In the genomic region with DNA sequence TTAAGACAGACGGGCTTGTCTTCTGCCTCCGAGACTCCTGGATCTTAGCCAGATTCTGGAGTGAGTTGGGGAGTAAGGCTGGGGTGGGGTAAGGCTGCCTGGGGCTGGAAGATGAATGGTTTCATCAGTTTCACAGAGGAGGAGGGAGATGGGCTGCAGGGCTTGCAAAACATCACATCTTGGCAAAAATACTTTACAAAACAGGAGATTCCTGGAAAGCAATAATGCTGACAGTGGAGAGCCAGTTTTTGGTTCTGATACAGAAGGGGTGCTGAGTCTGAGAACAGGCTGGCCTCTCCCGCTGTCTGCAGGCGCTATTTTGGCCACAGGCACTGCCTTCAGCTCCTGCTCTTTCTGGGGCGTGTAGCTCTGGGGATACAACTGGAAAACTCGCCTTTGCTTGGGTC, we compare ENCODE assay signal across 12 cellular contexts.
A peak's percentile ranks its signal among the peaks of the same experiment; 100 is the strongest.
DNase-seq lines count a peak whose midpoint lies in the region; ATAC-seq and TF ChIP-seq lines count a peak whose summit lies in the region.
"Had no signal": no experiment of that assay in that cellular context is flagged by ENCODE, and none has a peak within 500 bp of the region (broad histone marks: within the 10 kb centered on the region; RNA-seq: fewer than 3 reads in every experiment).

No MANE protein-coding gene starts in this region.

- no peak overlapping the region for H3K4me3 Mint-ChIP-seq in stimulated activated effector memory CD8-positive, alpha-beta T cell treated with anti-CD3 and anti-CD28 coated beads, Interleukin-12 subunit alpha, Interleukin-12 subunit beta, amount 100 ng/mL, for 72 hours
- H3K4me3 Mint-ChIP-seq in activated T-cell treated with anti-CD3 and anti-CD28 coated beads, Interleukin-2, amount 50 U/mL, for 24 hours: no peak overlapping the region
- no peak overlapping the region for H3K4me3 Mint-ChIP-seq in Caco-2 (ENCODE audit: unreplicated experiment)

- peaks cover 20% of the 10 kb centered on the region for H3K4me1 Mint-ChIP-seq in stimulated activated effector memory CD8-positive, alpha-beta T cell treated with anti-CD3 and anti-CD28 coated beads, Interleukin-12 subunit alpha, Interleukin-12 subunit beta, amount 100 ng/mL, for 72 hours
- H3K4me1 Mint-ChIP-seq in activated T-cell treated with anti-CD3 and anti-CD28 coated beads, Interleukin-2, amount 50 U/mL, for 24 hours (ENCODE audit: low read depth): peaks cover 12% of the 10 kb centered on the region
- H3K4me1 Mint-ChIP-seq in Caco-2 (ENCODE audit: low read depth, unreplicated experiment): no peaks in the 10 kb centered on the region

- intact Hi-C loops in Caco-2 (cut with micrococcal nuclease; ENCODE audit: unreplicated experiment): no loop called here

- H3K27me3 Mint-ChIP-seq in activated T-cell treated with anti-CD3 and anti-CD28 coated beads, Interleukin-2, amount 50 U/mL, for 24 hours: peaks cover 4% of the 10 kb centered on the region
- H3K27me3 Mint-ChIP-seq in Caco-2 (ENCODE audit: insufficient read depth, unreplicated experiment): peaks cover 7% of the 10 kb centered on the region

- H3K4me3 ChIP-seq in epithelial cell of esophagus (ENCODE audit: low read length): no peak overlapping the region
- H3K4me3 ChIP-seq in Caco-2 (ENCODE audit: low read depth, low read length): no peak overlapping the region

- no peaks in the 10 kb centered on the region for H3K27me3 ChIP-seq in Caco-2 (replicated peaks; ENCODE audit: control insufficient read depth, insufficient read depth, low read length)

- ATAC-seq in stimulated activated effector memory CD8-positive, alpha-beta T cell treated with anti-CD3 and anti-CD28 coated beads, Interleukin-12 subunit alpha, Interleukin-12 subunit beta, amount 100 ng/mL, for 72 hours: no peak
- no peak for ATAC-seq in GM19023 (IDR thresholded peaks at IDR 0.05; ENCODE audit: unreplicated experiment)

- CTCF ChIA-PET in Caco-2 (lab: Charles Lee): interaction anchor here (0.6 kb wide), 1 partner anchor 146 kb away, joined by 3 read pairs; no protein-coding TSS in a partner anchor

- BruUV-seq in Caco-2 (replicated peaks; lab: Mats Ljungman, UMichigan): no TSS peak

- TF ChIP-seq CTCF in epithelial cell of esophagus (IDR thresholded peaks at IDR 0.05; ENCODE audit: insufficient read depth, low read depth, low read length, missing control alignments): no peak
- no peak for TF ChIP-seq CTCF in Caco-2 (IDR thresholded peaks at IDR 0.05; ENCODE audit: insufficient read depth in 1 of 2, low read depth in 1 of 2, low read length in 1 of 2, severe bottlenecking in 1 of 2, unreplicated experiment in 1 of 2)

- peaks cover 4% of the 10 kb centered on the region for H3K9me3 Mint-ChIP-seq in stimulated activated effector memory CD8-positive, alpha-beta T cell treated with anti-CD3 and anti-CD28 coated beads, Interleukin-12 subunit alpha, Interleukin-12 subunit beta, amount 100 ng/mL, for 72 hours
- no peaks in the 10 kb centered on the region for H3K9me3 Mint-ChIP-seq in activated T-cell treated with anti-CD3 and anti-CD28 coated beads, Interleukin-2, amount 50 U/mL, for 24 hours
- no peaks in the 10 kb centered on the region for H3K9me3 Mint-ChIP-seq in Caco-2 (ENCODE audit: unreplicated experiment)

- H3K4me1 ChIP-seq in Caco-2: no peaks in the 10 kb centered on the region

- H3K36me3 ChIP-seq in Caco-2 (ENCODE audit: control insufficient read depth, insufficient read depth, low read length): no peaks in the 10 kb centered on the region

- no peaks in the 10 kb centered on the region for H3K9me3 ChIP-seq in Caco-2

- H3K36me3 Mint-ChIP-seq in stimulated activated effector memory CD8-positive, alpha-beta T cell treated with anti-CD3 and anti-CD28 coated beads, Interleukin-12 subunit alpha, Interleukin-12 subunit beta, amount 100 ng/mL, for 72 hours: no peaks in the 10 kb centered on the region
- no peaks in the 10 kb centered on the region for H3K36me3 Mint-ChIP-seq in activated T-cell treated with anti-CD3 and anti-CD28 coated beads, Interleukin-2, amount 50 U/mL, for 24 hours (ENCODE audit: low read depth)
- H3K36me3 Mint-ChIP-seq in Caco-2 (ENCODE audit: insufficient read depth, unreplicated experiment): no peaks in the 10 kb centered on the region

- DNase-seq in NCI-H446 treated with DMSO at 0.1 percent for 48 hours (lab: John Stamatoyannopoulos, UW) (peak; percentile 44), epithelial cell of esophagus (ENCODE audit: low read depth) (peak; percentile 55), left kidney (ENCODE audit: low read depth, low spot score) (peak; percentile 14), NCI-H128 (lab: John Stamatoyannopoulos, UW; ENCODE audit: unreplicated experiment) (no peak), Caco-2 (no peak)
- no peak for DNase-seq in stimulated activated effector memory CD8-positive, alpha-beta T cell treated with anti-CD3 and anti-CD28 coated beads, Interleukin-12 subunit alpha, Interleukin-12 subunit beta, amount 100 ng/mL, for 72 hours (ENCODE audit: low spot score in 2 of 2)
- DNase-seq in activated T-cell treated with anti-CD3 and anti-CD28 coated beads, Interleukin-2, amount 50 U/mL, for 24 hours: no peak
- DNase-seq: activated naive CD4-positive, alpha-beta T cell treated with Interleukin-2 at 50 U/mL for 16 hours; central memory CD4-positive, alpha-beta T cell; erythroblast; NCI-H2227 treated with DMSO at 0.1 percent for 48 hours had no signal

- POLR2A ChIA-PET in Caco-2 (lab: Charles Lee): no interaction called here

- H3K27ac Mint-ChIP-seq in stimulated activated effector memory CD8-positive, alpha-beta T cell treated with anti-CD3 and anti-CD28 coated beads, Interleukin-12 subunit alpha, Interleukin-12 subunit beta, amount 100 ng/mL, for 72 hours: peak overlapping the region; percentile 32
- H3K27ac Mint-ChIP-seq in activated T-cell treated with anti-CD3 and anti-CD28 coated beads, Interleukin-2, amount 50 U/mL, for 24 hours: no peak overlapping the region
- H3K27ac Mint-ChIP-seq in Caco-2 (ENCODE audit: unreplicated experiment): no peak overlapping the region

Comparison
In these comparisons a context has a peak if more than half of its experiments do, and no peak if none do; other contexts are left out.
1. DNase-seq: peak in NCI-H446 treated with DMSO at 0.1 percent for 48 hours (single experiment), epithelial cell of esophagus (single experiment) and left kidney (single experiment); none in stimulated activated effector memory CD8-positive, alpha-beta T cell treated with anti-CD3 and anti-CD28 coated beads, Interleukin-12 subunit alpha, Interleukin-12 subunit beta, amount 100 ng/mL, for 72 hours (0 of 2), activated T-cell treated with anti-CD3 and anti-CD28 coated beads, Interleukin-2, amount 50 U/mL, for 24 hours (single experiment), NCI-H128 (single experiment) and Caco-2 (0 of 2).